ENCODE assay signal across 8 cellular contexts in the genomic region with DNA sequence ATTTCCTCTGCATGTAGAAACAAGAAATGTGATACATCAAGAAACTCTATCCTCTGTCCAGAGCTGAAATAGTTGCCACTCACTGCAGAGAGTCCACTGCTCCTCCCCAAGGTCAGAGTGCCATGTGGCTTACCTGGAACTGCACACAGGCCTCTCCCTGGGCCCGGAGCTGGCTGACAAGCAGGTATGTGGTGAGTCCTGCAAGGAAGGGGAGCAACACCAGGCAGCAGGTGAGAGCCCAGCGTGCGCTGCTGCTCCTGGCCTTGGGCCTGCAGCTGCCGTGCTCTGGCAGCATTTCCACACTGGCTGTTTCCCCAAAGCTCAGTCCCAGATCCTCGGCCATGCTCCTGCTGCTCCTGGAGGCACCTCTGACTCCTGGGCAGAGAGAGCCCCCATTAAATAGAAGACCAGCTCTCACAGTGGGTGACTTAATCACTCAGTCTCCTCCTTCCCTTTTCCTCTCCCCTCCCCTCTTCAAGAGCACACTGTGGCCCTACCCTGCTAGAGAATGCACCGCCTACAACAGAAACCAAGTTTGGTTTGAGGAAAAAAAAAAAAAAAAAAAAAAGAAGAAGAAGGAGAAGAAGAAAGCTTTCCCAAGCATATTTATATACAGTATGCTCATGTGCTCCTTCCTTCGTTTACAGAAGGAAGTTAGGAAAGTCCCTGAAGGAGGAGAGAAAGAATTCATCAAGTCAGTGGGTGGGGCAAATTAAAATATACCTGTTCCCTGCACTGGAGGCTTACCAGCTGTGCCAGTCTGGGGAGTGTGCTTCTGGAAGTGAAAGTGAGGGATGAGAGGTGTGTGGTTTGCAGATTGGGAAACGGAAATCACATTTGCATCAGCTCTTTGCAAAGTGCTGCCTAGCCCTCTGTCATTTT. TPM values are rescaled to one million over a fixed set of nuclear protein-coding genes. Genes with fewer than 3 reads are reported as not detected.
A peak's percentile ranks its signal among the peaks of the same experiment; 100 is the strongest.
DNase-seq lines count a peak whose midpoint lies in the region; ATAC-seq lines count a peak whose summit lies in the region.

Gene TNFSF15 (minus strand): TSS at position 370 of the 882 bp plus-strand sequence. CDS start 27 bp downstream, at position 343.

- no peaks in the 10 kb centered on the region for H3K36me3 Mint-ChIP-seq in activated T-cell treated with anti-CD3 and anti-CD28 coated beads, Interleukin-2, amount 50 U/mL, for 4 hours (ENCODE audit: insufficient read depth)
- peaks cover 7% of the 10 kb centered on the region for H3K36me3 Mint-ChIP-seq in activated naive CD8-positive, alpha-beta T cell treated with anti-CD3 and anti-CD28 coated beads, Interleukin-2, amount 10 ng/mL, durations not matched to agents 7 days and 5 days

- H3K4me3 Mint-ChIP-seq in activated T-cell treated with anti-CD3 and anti-CD28 coated beads, Interleukin-2, amount 50 U/mL, for 4 hours, result peak within 1 kb of the TSS; percentile 44
- peak within 1 kb of the TSS; percentile 73 for H3K4me3 Mint-ChIP-seq in activated naive CD8-positive, alpha-beta T cell treated with anti-CD3 and anti-CD28 coated beads, Interleukin-2, amount 10 ng/mL, durations not matched to agents 7 days and 5 days
- peak within 1 kb of the TSS; percentile 74 to 78 for H3K4me3 Mint-ChIP-seq in stimulated activated naive CD8-positive, alpha-beta T cell treated with anti-CD3 and anti-CD28 coated beads, Interleukin-15, amount 100 ng/mL, for 72 hours

- POLR2A ChIA-PET in activated naive CD8-positive, alpha-beta T cell treated with anti-CD3 and anti-CD28 coated beads, Interleukin-2, amount 10 ng/mL, durations not matched to agents 7 days and 5 days (lab: Charles Lee), result interaction anchor here (0.6 to 1.2 kb wide), 5 partner anchors 15 to 467 kb away, joined by 3 to 6 read pairs (median 4); no protein-coding TSS in a partner anchor

- H3K4me1 Mint-ChIP-seq in activated T-cell treated with anti-CD3 and anti-CD28 coated beads, Interleukin-2, amount 50 U/mL, for 4 hours (ENCODE audit: low read depth), result peaks cover 28% of the 10 kb centered on the region
- peaks cover 29% of the 10 kb centered on the region for H3K4me1 Mint-ChIP-seq in activated naive CD8-positive, alpha-beta T cell treated with anti-CD3 and anti-CD28 coated beads, Interleukin-2, amount 10 ng/mL, durations not matched to agents 7 days and 5 days
- peaks cover 38% of the 10 kb centered on the region for H3K4me1 Mint-ChIP-seq in stimulated activated naive CD8-positive, alpha-beta T cell treated with anti-CD3 and anti-CD28 coated beads, Interleukin-15, amount 100 ng/mL, for 72 hours

- DNase-seq in activated T-cell treated with anti-CD3 and anti-CD28 coated beads, Interleukin-2, amount 50 U/mL, for 4 hours, result no peak
- no peak for DNase-seq in activated T-cell treated with anti-CD3 and anti-CD28 coated beads for 4 hours
- peak; percentile 32 for DNase-seq in NCI-H2107 (lab: John Stamatoyannopoulos, UW)
- DNase-seq in activated naive CD8-positive, alpha-beta T cell treated with anti-CD3 and anti-CD28 coated beads, Interleukin-2, amount 10 ng/mL, durations not matched to agents 7 days and 5 days, result peak; percentile 39
- DNase-seq in left lobe of liver (ENCODE audit: low spot score), result no peak
- peak in 1 of 2 donors; percentile 63 for DNase-seq in stimulated activated naive CD8-positive, alpha-beta T cell treated with anti-CD3 and anti-CD28 coated beads, Interleukin-15, amount 100 ng/mL, for 72 hours
- DNase-seq in GOT3 (lab: John Stamatoyannopoulos, UW), result no peak

- H3K27ac Mint-ChIP-seq in activated naive CD8-positive, alpha-beta T cell treated with anti-CD3 and anti-CD28 coated beads, Interleukin-2, amount 10 ng/mL, durations not matched to agents 7 days and 5 days, result peak within 1 kb of the TSS; percentile 67
- H3K27ac Mint-ChIP-seq in stimulated activated naive CD8-positive, alpha-beta T cell treated with anti-CD3 and anti-CD28 coated beads, Interleukin-15, amount 100 ng/mL, for 72 hours, result peak within 1 kb of the TSS; percentile 49 to 78

- H3K27me3 Mint-ChIP-seq in activated T-cell treated with anti-CD3 and anti-CD28 coated beads, Interleukin-2, amount 50 U/mL, for 4 hours (ENCODE audit: low read depth), result no peaks in the 10 kb centered on the region
- no peaks in the 10 kb centered on the region for H3K27me3 Mint-ChIP-seq in activated naive CD8-positive, alpha-beta T cell treated with anti-CD3 and anti-CD28 coated beads, Interleukin-2, amount 10 ng/mL, durations not matched to agents 7 days and 5 days
- H3K27me3 Mint-ChIP-seq in stimulated activated naive CD8-positive, alpha-beta T cell treated with anti-CD3 and anti-CD28 coated beads, Interleukin-15, amount 100 ng/mL, for 72 hours, result no peaks in the 10 kb centered on the region

- H3K9me3 Mint-ChIP-seq in activated T-cell treated with anti-CD3 and anti-CD28 coated beads, Interleukin-2, amount 50 U/mL, for 4 hours, result no peaks in the 10 kb centered on the region
- H3K9me3 Mint-ChIP-seq in activated naive CD8-positive, alpha-beta T cell treated with anti-CD3 and anti-CD28 coated beads, Interleukin-2, amount 10 ng/mL, durations not matched to agents 7 days and 5 days, result peaks cover 3% of the 10 kb centered on the region
- H3K9me3 Mint-ChIP-seq in stimulated activated naive CD8-positive, alpha-beta T cell treated with anti-CD3 and anti-CD28 coated beads, Interleukin-15, amount 100 ng/mL, for 72 hours, result peaks cover 7 to 10% of the 10 kb centered on the region in 2 donors

- peak; percentile 67 to 80 for ATAC-seq in activated T-cell treated with anti-CD3 and anti-CD28 coated beads, Interleukin-2, amount 50 U/mL, for 4 hours
- ATAC-seq in HG02840 (IDR thresholded peaks at IDR 0.05; ENCODE audit: low FRiP score, unreplicated experiment), result peak; percentile 83
- peak; percentile 91 for ATAC-seq in activated naive CD8-positive, alpha-beta T cell treated with anti-CD3 and anti-CD28 coated beads, Interleukin-2, amount 10 ng/mL, durations not matched to agents 7 days and 5 days (ENCODE audit: low read depth)
- peak; percentile 50 for ATAC-seq in left lobe of liver
- ATAC-seq in stimulated activated naive CD8-positive, alpha-beta T cell treated with anti-CD3 and anti-CD28 coated beads, Interleukin-15, amount 100 ng/mL, for 72 hours, result peak; percentile 91

RNA-seq across cellular contexts. Expression of gene TNFSF15, which starts in this region (rescaled TPM):
- total RNA-seq in activated T-cell treated with anti-CD3 and anti-CD28 coated beads, Interleukin-2, amount 50 U/mL, for 4 hours, result under 1 TPM; 0.32 to 0.53 (median 0.43) TPM
- total RNA-seq in activated naive CD8-positive, alpha-beta T cell treated with anti-CD3 and anti-CD28 coated beads, Interleukin-2, amount 10 ng/mL, durations not matched to agents 7 days and 5 days, result 1 to 10 TPM; 1.0 to 1.2 TPM
- 0.05 TPM for total RNA-seq in left lobe of liver

Comparison
In these comparisons a context has a peak if more than half of its experiments do, and no peak if none do; other contexts are left out.
1. Peak in ATAC-seq in activated T-cell treated with anti-CD3 and anti-CD28 coated beads, Interleukin-2, amount 50 U/mL, for 4 hours; RNA of the gene not detected or under 1 TPM.
2. Peak in ATAC-seq in left lobe of liver; RNA of the gene not detected or under 1 TPM.
3. DNase-seq: peak in NCI-H2107 (single experiment) and activated naive CD8-positive, alpha-beta T cell treated with anti-CD3 and anti-CD28 coated beads, Interleukin-2, amount 10 ng/mL, durations not matched to agents 7 days and 5 days (single experiment); none in activated T-cell treated with anti-CD3 and anti-CD28 coated beads, Interleukin-2, amount 50 U/mL, for 4 hours (single experiment), activated T-cell treated with anti-CD3 and anti-CD28 coated beads for 4 hours (single experiment), left lobe of liver (single experiment) and GOT3 (single experiment).
4. Peak in every context shown above with its lines, with median percentiles within 50 percentile points of each other: ATAC-seq and H3K4me3 Mint-ChIP-seq.